18 cellular contexts compared by ENCODE assay signal in the genomic region with DNA sequence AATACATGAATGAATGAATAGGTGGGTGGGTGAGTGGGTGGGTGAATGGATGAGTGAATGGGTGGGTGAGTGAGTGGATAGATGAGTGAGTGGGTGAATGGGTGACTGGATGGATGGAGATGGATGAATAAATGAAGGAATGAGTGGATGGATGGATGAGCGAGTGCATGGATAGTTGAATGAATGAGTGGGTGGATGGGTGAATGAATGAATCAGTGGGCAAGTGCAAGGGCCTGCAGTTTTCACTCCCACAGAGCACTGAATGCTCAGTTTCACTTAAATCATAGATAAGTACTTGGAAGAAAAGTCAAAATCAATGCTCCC. TPM values are rescaled to one million over a fixed set of nuclear protein-coding genes. Genes with fewer than 3 reads are reported as not detected.
DNase-seq lines count a peak whose midpoint lies in the region; ATAC-seq, FAIRE-seq and TF ChIP-seq lines count a peak whose summit lies in the region.
"Had no signal": no experiment of that assay in that cellular context is flagged by ENCODE, and none has a peak within 500 bp of the region (broad histone marks: within the 10 kb centered on the region; RNA-seq: fewer than 3 reads in every experiment).

No MANE protein-coding gene starts in this region.

- H3K4me2 ChIP-seq in SK-N-SH (no peak overlapping the region), H1 (ENCODE audit: insufficient read depth in 1 of 2, low read depth in 2 of 2, low read length in 2 of 2) (no peak overlapping the region)

- TF ChIP-seq CTCF in SK-N-SH (IDR thresholded peaks at IDR 0.05), result no peak
- no peak for TF ChIP-seq CTCF in H1 (IDR thresholded peaks at IDR 0.05; ENCODE audit: control extremely low read depth in 1 of 3, insufficient read depth in 1 of 3, low read depth in 1 of 3, low read length in 3 of 3)
- no peak for TF ChIP-seq CTCF in vagina (IDR thresholded peaks at IDR 0.05)

- H3K9ac ChIP-seq in SK-N-SH, result no peak overlapping the region
- H3K9ac ChIP-seq in H1 (replicated peaks in 1 of 4; ENCODE audit: extremely low read depth in 1 of 4, low read depth in 3 of 4, low read length in 3 of 4), result no peak overlapping the region

- intact Hi-C loops in vagina (cut with DNase I), result no loop called here

- no peak for TF ChIP-seq POLR2A in H1 (IDR thresholded peaks at IDR 0.05; ENCODE audit: control extremely low read depth in 1 of 2, low read depth in 2 of 2, low read length in 2 of 2)
- TF ChIP-seq POLR2A in vagina (IDR thresholded peaks at IDR 0.05), result no peak

- in situ Hi-C loops in KBM-7 (cut with MboI; ENCODE audit: low pct_unique_long_range_greater_than_20kb, low sequenced_read_pairs), result no loop called here

- H2AK5ac ChIP-seq in H1 (ENCODE audit: low read depth, low read length), result no peak overlapping the region

- no peaks in the 10 kb centered on the region for H3K9me2 ChIP-seq in SK-N-SH

- H2BK15ac ChIP-seq in H1 (ENCODE audit: low read length), result no peak overlapping the region

- H3K23ac ChIP-seq in H1 (ENCODE audit: insufficient read length), result no peak overlapping the region

- no peak for FAIRE-seq in H1 (lab: Jason Lieb, UNC)
- FAIRE-seq: GM12892, GM19239, HTR-8/SVneo had no signal

- H4K20me1 ChIP-seq in SK-N-SH (ENCODE audit: insufficient read depth) (peaks cover 61% of the 10 kb centered on the region), H1 (replicated peaks in 1 of 2; ENCODE audit: control insufficient read depth in 1 of 2, insufficient read depth in 2 of 2, low read length in 2 of 2) (peaks cover 0 to 8% of the 10 kb centered on the region in 2 experiments)

- DNase-seq in SK-N-SH, result no peak
- peak; percentile 13 for DNase-seq in activated effector memory CD4-positive, alpha-beta T cell treated with anti-CD3 and anti-CD28 coated beads, Interleukin-2, amount 50 U/mL, for 16 hours
- DNase-seq in activated effector memory CD4-positive, alpha-beta T cell treated with Interleukin-2 at 50 U/mL for 16 hours, result no peak
- no peak for DNase-seq in H1 (ENCODE audit: low read depth in 1 of 2, low spot score in 2 of 2)
- DNase-seq in vagina (ENCODE audit: extremely low spot score in 2 of 2), result peak in 1 of 2 donors; percentile 34
- no peak for DNase-seq in KBM-7
- DNase-seq in ecto neural progenitor cell (ENCODE audit: low spot score), result no peak
- DNase-seq: Caco-2, DND-41, GDM1, GOT3, HCEC 1CT had no signal

- H3K79me2 ChIP-seq in SK-N-SH (ENCODE audit: insufficient read depth) (peaks cover 100% of the 10 kb centered on the region), H1 (ENCODE audit: control insufficient read depth in 1 of 2, insufficient read depth in 2 of 2, low read length in 2 of 2) (peaks cover 0 to 13% of the 10 kb centered on the region in 2 experiments; a peak in 1 of 4 replicates)

- H3K27ac ChIP-seq in SK-N-SH (ENCODE audit: low read depth in 2 of 2, low read length in 1 of 2) (no peak overlapping the region), H1 (ENCODE audit: low read depth, low read length) (no peak overlapping the region), vagina (peak overlapping the region; percentile 77)
- H3K27ac ChIP-seq: 22Rv1 had no signal

- H3K4ac ChIP-seq in H1 (replicated peaks; ENCODE audit: insufficient read length, low read depth, low read length), result no peak overlapping the region

- H3K4me1 ChIP-seq in SK-N-SH (ENCODE audit: control insufficient read depth in 1 of 2, insufficient read depth in 2 of 2, low read depth in 1 of 2, low read length in 1 of 2) (peaks cover 9 to 23% of the 10 kb centered on the region in 2 experiments; a peak in 2 of 4 replicates), H1 (replicated peaks in 1 of 4; ENCODE audit: control insufficient read depth in 3 of 4, insufficient read depth in 4 of 4, low read length in 3 of 4) (peaks cover 0 to 15% (median 6%) of the 10 kb centered on the region in 4 experiments; a peak in 4 of 7 replicates), vagina (peaks cover 79% of the 10 kb centered on the region)

- H3K4me3 ChIP-seq in SK-N-SH (ENCODE audit: low read depth in 2 of 2, low read length in 1 of 2) (no peak overlapping the region), H1 (ENCODE audit: extremely low read depth in 1 of 4, insufficient read depth in 2 of 4, low read depth in 3 of 4, low read length in 4 of 4) (no peak overlapping the region), vagina (no peak overlapping the region)

- no peak overlapping the region for H2BK12ac ChIP-seq in H1 (ENCODE audit: low read depth, low read length)

- TF ChIP-seq EP300 in SK-N-SH (IDR thresholded peaks at IDR 0.05; ENCODE audit: borderline replicate concordance in 1 of 2, low read depth in 1 of 2, low read length in 1 of 2) (no peak), H1 (IDR thresholded peaks at IDR 0.05; ENCODE audit: borderline replicate concordance in 1 of 2, low read depth in 2 of 2, low read length in 2 of 2) (no peak)

- ATAC-seq in SK-N-SH treated with all-trans-retinoic acid at 6 μM for 48 hours, result no peak
- ATAC-seq: CD8-positive, alpha-beta T cell had no signal

- CTCF ChIA-PET in SK-N-SH (lab: Yijun Ruan, JAX) (no interaction called here), H1 (lab: Charles Lee; ENCODE audit: partially characterized antibody) (no interaction called here)

- no peak overlapping the region for H4K5ac ChIP-seq in H1 (ENCODE audit: insufficient read length, low read depth, low read length)

- H3K27me3 ChIP-seq in SK-N-SH (ENCODE audit: insufficient read depth) (no peaks in the 10 kb centered on the region), H1 (replicated peaks in 1 of 4; ENCODE audit: control insufficient read depth in 3 of 4, extremely low read depth in 1 of 4, insufficient read depth in 3 of 4, low read length in 3 of 4) (no peaks in the 10 kb centered on the region), vagina (no peaks in the 10 kb centered on the region)

- POLR2A ChIA-PET in SK-N-SH (lab: Yijun Ruan, JAX) (no interaction called here), H1 (lab: Charles Lee; ENCODE audit: partially characterized antibody) (no interaction called here)

- 100% methylated on average over 1 of the region's 1 CpG for WGBS in SK-N-SH (ENCODE audit: low lambda C conversion rate)
- WGBS in H1 (ENCODE audit: extremely low coverage in 1 of 2, insufficient coverage in 1 of 2, insufficient read length in 1 of 2, insufficient replicate concordance in 2 of 2, low coverage in 1 of 2, low lambda C conversion rate in 2 of 2, missing lambda C conversion rate in 1 of 2), 2 experiments, result 84 to 100% methylated on average over 1 of the region's 1 CpG

- peaks cover 7% of the 10 kb centered on the region; the same call in 1 of the 2 replicates for H3K23me2 ChIP-seq in H1 (ENCODE audit: low read depth, low read length)

- H3F3A ChIP-seq in SK-N-SH (replicated peaks; ENCODE audit: insufficient read depth), result peaks cover 11% of the 10 kb centered on the region

- H3K9me3 ChIP-seq in SK-N-SH (no peaks in the 10 kb centered on the region), H1 (ENCODE audit: insufficient read depth in 2 of 2, low read depth in 1 of 2, low read length in 1 of 2) (no peaks in the 10 kb centered on the region), vagina (no peaks in the 10 kb centered on the region)
- H3K9me3 ChIP-seq: Caco-2 had no signal

- H2BK120ac ChIP-seq in H1 (replicated peaks; ENCODE audit: low read depth, low read length), result no peak overlapping the region

- H3K14ac ChIP-seq in H1 (ENCODE audit: insufficient read length), result no peak overlapping the region

- H2AFZ ChIP-seq in SK-N-SH (ENCODE audit: low read depth) (no peak overlapping the region), H1 (ENCODE audit: low read length) (no peak overlapping the region)

- H3K79me1 ChIP-seq in H1 (ENCODE audit: low read depth, low read length), result peaks cover under 1% of the 10 kb centered on the region; the same call in 1 of the 2 replicates

- TF ChIP-seq RAD21 in SK-N-SH (IDR thresholded peaks at IDR 0.05; ENCODE audit: low read length) (no peak), H1 (IDR thresholded peaks at IDR 0.05 in 1 of 2, conservative IDR thresholded peaks at IDR 0.05 in 1 of 2; ENCODE audit: low read depth in 2 of 2, low read length in 2 of 2) (no peak)

- H3K36me3 ChIP-seq in SK-N-SH (replicated peaks in 1 of 2; ENCODE audit: control insufficient read depth in 1 of 2, insufficient read depth in 2 of 2, low read length in 1 of 2) (peaks cover 10% of the 10 kb centered on the region in 2 experiments), H1 (ENCODE audit: control insufficient read depth in 2 of 4, insufficient read depth in 4 of 4, low read length in 3 of 4) (no peaks in the 10 kb centered on the region), vagina (peaks cover 0 to 7% of the 10 kb centered on the region in 2 donors)

- H4K8ac ChIP-seq in H1 (ENCODE audit: extremely low read depth, insufficient read depth, low read length), result no peak overlapping the region

- no peak overlapping the region for H3K18ac ChIP-seq in H1 (ENCODE audit: extremely low read depth, low read length)

- H2BK20ac ChIP-seq in H1 (ENCODE audit: low read length), result no peak overlapping the region

- H2BK5ac ChIP-seq in H1 (ENCODE audit: low read depth, low read length), result no peak overlapping the region

- H3K56ac ChIP-seq in H1 (replicated peaks; ENCODE audit: insufficient read length, low read depth, low read length), result peak overlapping the region; percentile 88

- H4K91ac ChIP-seq in H1 (replicated peaks; ENCODE audit: insufficient read length, low read length), result no peak overlapping the region

TF ChIP-seq in SK-N-SH, 30 proteins besides CTCF, POLR2A, EP300 and RAD21 (continues in another document):
- TF ChIP-seq YY1 (IDR thresholded peaks at IDR 0.05; ENCODE audit: low read depth), result no peak
- TF ChIP-seq POLR2AphosphoS5 (IDR thresholded peaks at IDR 0.05; ENCODE audit: low read depth, low read length), result 0 out of 2 replicates have a peak, but pooled peaks have one; percentile 10

TF ChIP-seq in H1, 55 proteins besides CTCF, POLR2A, EP300 and RAD21 (continues in another document):
- TF ChIP-seq SAP30 (IDR thresholded peaks at IDR 0.05; ENCODE audit: insufficient read depth, insufficient replicate concordance, low read length) (no peak), CTBP2 (IDR thresholded peaks at IDR 0.05; ENCODE audit: borderline replicate concordance, insufficient read depth, insufficient read length, low read length) (no peak), HDAC6 (IDR thresholded peaks at IDR 0.05; ENCODE audit: low read depth, low read length) (no peak), EZH2 (IDR thresholded peaks at IDR 0.05; ENCODE audit: low read depth, low read length, severe bottlenecking) (no peak)

RNA-seq across cellular contexts. Expression of a gene that starts 12.4 kb away (rescaled TPM):
- 380 and 406 TPM in 2 replicates for polyA plus RNA-seq in SK-N-SH (2012; rRNA removed)
- 236 and 359 TPM in 2 replicates for polyA plus RNA-seq in SK-N-SH (2012; cell fraction: cytosol; rRNA removed)
- polyA plus RNA-seq in SK-N-SH (2012; cell fraction: nucleus; rRNA removed), result 463 and 469 TPM in 2 replicates
- total RNA-seq in H1 (2021; fragmentation: NEBNext Ultra II Directional; extraction: Animal tissue kit (Norgen Biotek cat#: 25700)), result 18.4 and 18.6 TPM in 2 replicates
- polyA plus RNA-seq in H1 (2011; rRNA removed), result 31.0 and 37.3 TPM in 2 replicates
- polyA plus RNA-seq in H1 (2011; cell fraction: cytosol; rRNA removed), result 33.1 TPM
- polyA plus RNA-seq in H1 (2011; cell fraction: nucleus; rRNA removed), result 60.3 TPM
- polyA plus RNA-seq in H1 (2012, experiment 1 of 2), result 17.9 to 34.8 TPM (median 30.9 TPM) in 4 replicates
- polyA plus RNA-seq in H1 (2012, experiment 2 of 2), result 18.3 TPM
- 11.4 TPM for polyA plus RNA-seq in H1 (2013, experiment 1 of 2)
- 10.5 TPM for polyA plus RNA-seq in H1 (2013, experiment 2 of 2)
- polyA minus RNA-seq in H1 (2011; rRNA and poly(A)+ RNA removed), result 6.4 and 7.4 TPM in 2 replicates
- 11.8 TPM for polyA minus RNA-seq in H1 (2011; cell fraction: cytosol; rRNA and poly(A)+ RNA removed)
- 13.8 TPM for polyA minus RNA-seq in H1 (2011; cell fraction: nucleus; rRNA and poly(A)+ RNA removed)
- total RNA-seq in vagina, result 215 TPM

Comparison
In these comparisons a context has a peak if more than half of its experiments do, and no peak if none do; other contexts are left out.
1. RNA of a gene that starts 12.4 kb away (total RNA-seq): 215 TPM in vagina (single experiment); 18.4 to 18.6 TPM in H1; every median in the first group is over 10 times any median in the second.